ENCODE assay signal across 1 cellular context in the genomic region with DNA sequence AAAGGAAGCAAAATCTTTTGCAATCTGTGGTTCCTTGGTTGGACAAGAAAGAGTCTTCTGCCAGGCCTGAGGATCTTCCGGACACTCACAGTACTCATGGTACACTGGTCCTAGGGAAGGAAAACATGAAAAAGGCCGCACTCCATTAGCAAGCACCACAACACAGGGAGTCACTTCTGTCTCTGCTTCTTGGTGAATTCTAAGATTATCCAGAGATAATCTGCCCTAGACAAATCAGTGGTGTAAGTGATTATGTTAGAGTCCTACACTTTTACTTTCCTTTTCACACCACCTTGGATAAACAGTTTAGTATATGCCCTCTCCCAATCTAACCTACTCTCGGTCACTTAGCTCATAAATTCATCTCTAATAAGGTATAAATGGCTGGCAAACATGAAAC.
TF ChIP-seq lines count a peak whose summit lies in the region.

No MANE protein-coding gene starts in this region.

TF ChIP-seq in SK-N-SH treated with all-trans-retinoic acid at 6 μM for 48 hours, 23 proteins besides CTCF, POLR2A, EP300 and RAD21 (continued from another document):
- TF ChIP-seq, protein P1, sequence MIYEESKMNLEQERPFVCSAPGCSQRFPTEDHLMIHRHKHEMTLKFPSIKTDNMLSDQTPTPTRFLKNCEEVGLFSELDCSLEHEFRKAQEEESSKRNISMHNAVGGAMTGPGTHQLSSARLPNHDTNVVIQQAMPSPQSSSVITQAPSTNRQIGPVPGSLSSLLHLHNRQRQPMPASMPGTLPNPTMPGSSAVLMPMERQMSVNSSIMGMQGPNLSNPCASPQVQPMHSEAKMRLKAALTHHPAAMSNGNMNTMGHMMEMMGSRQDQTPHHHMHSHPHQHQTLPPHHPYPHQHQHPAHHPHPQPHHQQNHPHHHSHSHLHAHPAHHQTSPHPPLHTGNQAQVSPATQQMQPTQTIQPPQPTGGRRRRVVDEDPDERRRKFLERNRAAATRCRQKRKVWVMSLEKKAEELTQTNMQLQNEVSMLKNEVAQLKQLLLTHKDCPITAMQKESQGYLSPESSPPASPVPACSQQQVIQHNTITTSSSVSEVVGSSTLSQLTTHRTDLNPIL (CRISPR knock-in tag; IDR thresholded peaks at IDR 0.05; ENCODE audit: low read depth): no peak
- TF ChIP-seq TCF4 (CRISPR knock-in tag; IDR thresholded peaks at IDR 0.05; ENCODE audit: borderline replicate concordance): no peak
- no peak for TF ChIP-seq ZNF70 (CRISPR knock-in tag; IDR thresholded peaks at IDR 0.05)
- TF ChIP-seq ZNF565 (CRISPR knock-in tag; conservative IDR thresholded peaks at IDR 0.05; ENCODE audit: low read depth): no peak
TF ChIP-seq in SK-N-SH treated with all-trans-retinoic acid at 6 μM for 48 hours: peak in this region for 0.
